In the genomic region with DNA sequence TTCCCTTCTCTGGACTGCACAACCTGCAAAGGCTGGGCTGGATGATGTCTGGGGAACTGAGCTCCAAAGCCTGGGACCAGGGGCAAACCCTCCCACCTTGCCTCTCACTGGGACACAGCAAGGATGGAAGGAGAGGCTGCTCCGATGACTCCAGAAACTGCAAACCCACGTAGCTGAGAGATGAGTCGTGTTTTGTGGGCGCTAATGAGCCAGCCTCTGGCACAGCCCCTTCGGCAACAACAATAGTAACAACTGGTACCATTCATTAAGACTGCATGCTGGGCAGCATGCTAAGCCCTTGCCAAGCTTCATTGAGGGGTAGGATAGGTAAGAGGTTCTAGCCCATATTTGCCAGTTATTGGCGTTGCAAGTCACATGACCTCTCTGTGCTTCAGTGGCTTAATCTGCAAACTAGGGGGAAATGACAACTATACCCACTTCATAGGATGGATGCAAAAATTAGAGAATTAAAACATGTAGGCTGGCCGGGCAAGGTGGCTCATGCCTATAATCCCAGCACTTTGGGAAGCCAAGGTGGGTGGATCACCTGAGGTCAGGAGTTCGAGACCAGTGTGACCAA, we compare ENCODE assay signal across 12 cellular contexts.
DNase-seq lines count a peak whose midpoint lies in the region; ATAC-seq, FAIRE-seq and TF ChIP-seq lines count a peak whose summit lies in the region.
"Had no signal": no experiment of that assay in that cellular context is flagged by ENCODE, and none has a peak within 500 bp of the region (broad histone marks: within the 10 kb centered on the region; RNA-seq: fewer than 3 reads in every experiment).

No MANE protein-coding gene starts in this region.

- peaks cover 41% of the 10 kb centered on the region for H3K4me1 Mint-ChIP-seq in HFFc6 (ENCODE audit: low read depth)
- H3K4me1 Mint-ChIP-seq: B cell had no signal

- TF ChIP-seq EP300 in A549 (IDR thresholded peaks at IDR 0.05) = no peak

- no peaks in the 10 kb centered on the region for H3K36me3 Mint-ChIP-seq in HFFc6 (ENCODE audit: low read depth)

- POLR2A ChIA-PET in A549 (lab: Yijun Ruan, JAX) = no interaction called here

- no peaks in the 10 kb centered on the region for H3K27me3 Mint-ChIP-seq in HFFc6 (ENCODE audit: insufficient read depth)

- no peak overlapping the region for H3K27ac ChIP-seq in A549
- peak overlapping the region; percentile 97 for H3K27ac ChIP-seq in angular gyrus (ENCODE audit: low read depth, low read length)

- CTCF ChIA-PET in A549 (lab: Yijun Ruan, JAX) = interaction anchor here (0.9 to 14.5 kb wide), 7 partner anchors 11 to 174 kb away, joined by 3 to 321 read pairs (median 44); a partner anchor contains a TSS

- WGBS in A549 (ENCODE audit: missing lambda C conversion rate) = 68% methylated on average over 8 of the region's 8 CpGs

- no peak for FAIRE-seq in A549 (lab: Jason Lieb, UNC)

- 0 out of 3 replicates have a peak overlapping the region, but pooled peaks have one; percentile 21 for H3K4me2 ChIP-seq in A549

- no peaks in the 10 kb centered on the region for H3K9me3 ChIP-seq in A549

- ATAC-seq in A549 = no peak
- no peak for ATAC-seq in GM18498 (IDR thresholded peaks at IDR 0.05; ENCODE audit: unreplicated experiment)
- ATAC-seq: right cardiac atrium had no signal

- no peaks in the 10 kb centered on the region for H3K9me3 Mint-ChIP-seq in HFFc6

- no peak for TF ChIP-seq CTCF in A549 (IDR thresholded peaks at IDR 0.05)
- no peak for TF ChIP-seq CTCF in HFFc6 (IDR thresholded peaks at IDR 0.05)

- no peak for DNase-seq in A549 (ENCODE audit: low read depth in 1 of 2, low spot score in 1 of 2)
- DNase-seq in HFFc6 = peak; percentile 73
- DNase-seq in glomerular visceral epithelial cell (ENCODE audit: extremely low spot score) = peak; percentile 40
- DNase-seq in OCI-M2 (lab: John Stamatoyannopoulos, UW; ENCODE audit: unreplicated experiment) = no peak
- no peak for DNase-seq in activated CD4-positive, CD25-positive, alpha-beta regulatory T cell (lab: John Stamatoyannopoulos, UW)
- no peak for DNase-seq in stimulated activated CD4-positive, alpha-beta T cell treated with anti-CD3 and anti-CD28 coated beads, Interleukin-12 subunit alpha, Interleukin-12 subunit beta, amount 100 ng/mL, for 4 hours
- DNase-seq: activated T-cell treated with anti-CD3 and anti-CD28 coated beads, Interleukin-2, amount 50 U/mL, for 1 hour; NCI-H146 had no signal

- peak overlapping the region; percentile 43 for H3K27ac Mint-ChIP-seq in HFFc6
- H3K27ac Mint-ChIP-seq: B cell had no signal

- 0 out of 3 replicates have a peak, but pooled peaks cover 6% of the 10 kb centered on the region for H3K4me1 ChIP-seq in A549

- no peak for TF ChIP-seq POLR2A in A549 (IDR thresholded peaks at IDR 0.05; ENCODE audit: low read length)

- TF ChIP-seq RAD21 in A549 (conservative IDR thresholded peaks at IDR 0.05 in 1 of 2, IDR thresholded peaks at IDR 0.05 in 1 of 2) = no peak

- H3K4me3 ChIP-seq in A549 = no peak overlapping the region

- peak overlapping the region; percentile 52; the same call in 1 of the 2 replicates for H3K4me3 Mint-ChIP-seq in HFFc6
- H3K4me3 Mint-ChIP-seq: B cell had no signal

TF ChIP-seq in A549, 52 proteins besides CTCF, POLR2A, EP300 and RAD21:
- TF ChIP-seq ZC3H11A (IDR thresholded peaks at IDR 0.05) (no peak), FOSL2 (IDR thresholded peaks at IDR 0.05) (no peak), FOSL2 (CRISPR knock-in tag; IDR thresholded peaks at IDR 0.05) (no peak), RCOR1 (IDR thresholded peaks at IDR 0.05; ENCODE audit: low read depth, low read length) (no peak), NR3C1 (IDR thresholded peaks at IDR 0.05) (no peak), KDM1A (IDR thresholded peaks at IDR 0.05; ENCODE audit: low read depth) (no peak), EHF (CRISPR knock-in tag; IDR thresholded peaks at IDR 0.05) (no peak), CBX2 (IDR thresholded peaks at IDR 0.05; ENCODE audit: borderline replicate concordance, low read depth) (no peak), ESRRA (IDR thresholded peaks at IDR 0.05; ENCODE audit: borderline replicate concordance, low read length) (no peak), HOXB13 (CRISPR knock-in tag; IDR thresholded peaks at IDR 0.05; ENCODE audit: low read depth) (no peak), NPAS2 (CRISPR knock-in tag; IDR thresholded peaks at IDR 0.05; ENCODE audit: borderline replicate concordance) (no peak), CHD2 (IDR thresholded peaks at IDR 0.05; ENCODE audit: low read length, partially characterized antibody) (no peak)
- TF ChIP-seq, protein P1, sequence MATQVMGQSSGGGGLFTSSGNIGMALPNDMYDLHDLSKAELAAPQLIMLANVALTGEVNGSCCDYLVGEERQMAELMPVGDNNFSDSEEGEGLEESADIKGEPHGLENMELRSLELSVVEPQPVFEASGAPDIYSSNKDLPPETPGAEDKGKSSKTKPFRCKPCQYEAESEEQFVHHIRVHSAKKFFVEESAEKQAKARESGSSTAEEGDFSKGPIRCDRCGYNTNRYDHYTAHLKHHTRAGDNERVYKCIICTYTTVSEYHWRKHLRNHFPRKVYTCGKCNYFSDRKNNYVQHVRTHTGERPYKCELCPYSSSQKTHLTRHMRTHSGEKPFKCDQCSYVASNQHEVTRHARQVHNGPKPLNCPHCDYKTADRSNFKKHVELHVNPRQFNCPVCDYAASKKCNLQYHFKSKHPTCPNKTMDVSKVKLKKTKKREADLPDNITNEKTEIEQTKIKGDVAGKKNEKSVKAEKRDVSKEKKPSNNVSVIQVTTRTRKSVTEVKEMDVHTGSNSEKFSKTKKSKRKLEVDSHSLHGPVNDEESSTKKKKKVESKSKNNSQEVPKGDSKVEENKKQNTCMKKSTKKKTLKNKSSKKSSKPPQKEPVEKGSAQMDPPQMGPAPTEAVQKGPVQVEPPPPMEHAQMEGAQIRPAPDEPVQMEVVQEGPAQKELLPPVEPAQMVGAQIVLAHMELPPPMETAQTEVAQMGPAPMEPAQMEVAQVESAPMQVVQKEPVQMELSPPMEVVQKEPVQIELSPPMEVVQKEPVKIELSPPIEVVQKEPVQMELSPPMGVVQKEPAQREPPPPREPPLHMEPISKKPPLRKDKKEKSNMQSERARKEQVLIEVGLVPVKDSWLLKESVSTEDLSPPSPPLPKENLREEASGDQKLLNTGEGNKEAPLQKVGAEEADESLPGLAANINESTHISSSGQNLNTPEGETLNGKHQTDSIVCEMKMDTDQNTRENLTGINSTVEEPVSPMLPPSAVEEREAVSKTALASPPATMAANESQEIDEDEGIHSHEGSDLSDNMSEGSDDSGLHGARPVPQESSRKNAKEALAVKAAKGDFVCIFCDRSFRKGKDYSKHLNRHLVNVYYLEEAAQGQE (IDR thresholded peaks at IDR 0.05) = no peak
- TF ChIP-seq, protein P2, sequence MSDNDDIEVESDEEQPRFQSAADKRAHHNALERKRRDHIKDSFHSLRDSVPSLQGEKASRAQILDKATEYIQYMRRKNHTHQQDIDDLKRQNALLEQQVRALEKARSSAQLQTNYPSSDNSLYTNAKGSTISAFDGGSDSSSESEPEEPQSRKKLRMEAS (IDR thresholded peaks at IDR 0.05) = no peak
- TF ChIP-seq, protein P3, sequence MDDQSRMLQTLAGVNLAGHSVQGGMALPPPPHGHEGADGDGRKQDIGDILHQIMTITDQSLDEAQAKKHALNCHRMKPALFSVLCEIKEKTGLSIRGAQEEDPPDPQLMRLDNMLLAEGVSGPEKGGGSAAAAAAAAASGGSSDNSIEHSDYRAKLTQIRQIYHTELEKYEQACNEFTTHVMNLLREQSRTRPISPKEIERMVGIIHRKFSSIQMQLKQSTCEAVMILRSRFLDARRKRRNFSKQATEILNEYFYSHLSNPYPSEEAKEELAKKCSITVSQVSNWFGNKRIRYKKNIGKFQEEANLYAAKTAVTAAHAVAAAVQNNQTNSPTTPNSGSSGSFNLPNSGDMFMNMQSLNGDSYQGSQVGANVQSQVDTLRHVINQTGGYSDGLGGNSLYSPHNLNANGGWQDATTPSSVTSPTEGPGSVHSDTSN (IDR thresholded peaks at IDR 0.05) = no peak

Comparison
In these comparisons a context has a peak if more than half of its experiments do, and no peak if none do; other contexts are left out.
1. DNase-seq: peak in HFFc6 (single experiment) and glomerular visceral epithelial cell (single experiment); none in A549 (0 of 2), OCI-M2 (single experiment), activated CD4-positive, CD25-positive, alpha-beta regulatory T cell (0 of 4) and stimulated activated CD4-positive, alpha-beta T cell treated with anti-CD3 and anti-CD28 coated beads, Interleukin-12 subunit alpha, Interleukin-12 subunit beta, amount 100 ng/mL, for 4 hours (single experiment).